Comparison of ENCODE assay signal across 22 cellular contexts in the genomic region with DNA sequence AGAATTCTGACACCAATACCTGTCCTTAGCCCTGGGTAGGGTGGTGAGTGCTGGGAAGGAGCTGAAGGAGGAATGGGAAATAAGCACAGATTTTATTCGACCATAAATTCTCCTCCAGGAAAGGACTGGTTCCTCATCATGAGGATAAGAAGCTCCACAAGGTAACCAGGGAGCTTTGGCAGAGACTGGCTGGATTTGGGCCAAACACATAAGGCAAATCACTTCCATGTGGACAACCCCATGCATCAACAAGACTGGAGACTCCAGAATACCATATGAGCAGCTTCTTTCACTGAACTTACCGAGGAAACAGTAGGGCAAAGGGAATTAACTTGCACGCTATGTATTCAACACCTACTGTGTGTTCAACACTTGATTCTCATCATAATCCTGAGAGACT.
A peak's percentile ranks its signal among the peaks of the same experiment; 100 is the strongest.
DNase-seq lines count a peak whose midpoint lies in the region; ATAC-seq and TF ChIP-seq lines count a peak whose summit lies in the region.
"Had no signal": no experiment of that assay in that cellular context is flagged by ENCODE, and none has a peak within 500 bp of the region (broad histone marks: within the 10 kb centered on the region; RNA-seq: fewer than 3 reads in every experiment).

No MANE protein-coding gene starts in this region.

- no peak overlapping the region for H3K27ac Mint-ChIP-seq in effector memory CD8-positive, alpha-beta T cell
- H3K27ac Mint-ChIP-seq: CD4-positive, CD25-positive, alpha-beta regulatory T cell; H9 had no signal

- H3K27me3 Mint-ChIP-seq in effector memory CD8-positive, alpha-beta T cell: peaks cover 4 to 22% of the 10 kb centered on the region in 2 donors
- H3K27me3 Mint-ChIP-seq: CD4-positive, CD25-positive, alpha-beta regulatory T cell had no signal

- H3K4me3 Mint-ChIP-seq in effector memory CD8-positive, alpha-beta T cell: no peak overlapping the region
- H3K4me3 Mint-ChIP-seq: CD4-positive, CD25-positive, alpha-beta regulatory T cell; H9 had no signal

- no peaks in the 10 kb centered on the region for H3K9me3 Mint-ChIP-seq in effector memory CD8-positive, alpha-beta T cell
- H3K9me3 Mint-ChIP-seq: H9 had no signal

- no peak for TF ChIP-seq CTCF in fibroblast of the aortic adventitia (IDR thresholded peaks at IDR 0.05; ENCODE audit: insufficient read depth, low read length)

- H3K4me1 Mint-ChIP-seq in effector memory CD8-positive, alpha-beta T cell (ENCODE audit: low read depth in 2 of 2): no peaks in the 10 kb centered on the region
- H3K4me1 Mint-ChIP-seq: CD4-positive, CD25-positive, alpha-beta regulatory T cell had no signal

- in situ Hi-C loops in G401 (cut with HindIII; ENCODE audit: low sequenced_read_pairs): no loop called here

- no peak overlapping the region for H3K4me3 ChIP-seq in fibroblast of the aortic adventitia (ENCODE audit: low read depth, low read length)
- H3K4me3 ChIP-seq: A549, K562, Peyer's patch, SJCRH30 had no signal

- H3K36me3 Mint-ChIP-seq in effector memory CD8-positive, alpha-beta T cell (ENCODE audit: insufficient read depth): peaks cover 3% of the 10 kb centered on the region
- H3K36me3 Mint-ChIP-seq: CD4-positive, CD25-positive, alpha-beta regulatory T cell had no signal

- peak; percentile 34 for DNase-seq in AG08395 (ENCODE audit: low spot score)
- peak; percentile 87 for DNase-seq in G401 (ENCODE audit: low spot score)
- DNase-seq in astrocyte of the hippocampus (ENCODE audit: low read depth, low spot score): peak; percentile 22
- DNase-seq in fibroblast of the aortic adventitia (ENCODE audit: low read depth): peak; percentile 60
- DNase-seq in H4 (ENCODE audit: low spot score): no peak
- no peak for DNase-seq in effector memory CD8-positive, alpha-beta T cell
- no peak for DNase-seq in NCI-H1105 treated with DMSO at 0.1 percent for 48 hours (lab: John Stamatoyannopoulos, UW)
- DNase-seq: CD4-positive, CD25-positive, alpha-beta regulatory T cell; DMS79 treated with DMSO at 0.1 percent for 48 hours; H9; MM.1S; NCI-H1092; NCI-H1436 treated with DMSO at 0.1 percent for 48 hours; NCI-H1930; NCI-H510A treated with DMSO at 0.1 percent for 48 hours; NCI-H774; Peyer's patch had no signal

- ATAC-seq in GM19395 (IDR thresholded peaks at IDR 0.05; ENCODE audit: unreplicated experiment): no peak
- no peak for ATAC-seq in effector memory CD8-positive, alpha-beta T cell (replicated peaks)
- ATAC-seq: A549, HepG2, K562 had no signal

Comparison
In these comparisons a context has a peak if more than half of its experiments do, and no peak if none do; other contexts are left out.
1. DNase-seq: peak in AG08395 (single experiment), G401 (single experiment), astrocyte of the hippocampus (single experiment) and fibroblast of the aortic adventitia (single experiment); none in H4 (single experiment), effector memory CD8-positive, alpha-beta T cell (0 of 3) and NCI-H1105 treated with DMSO at 0.1 percent for 48 hours (single experiment).